ENCODE assay signal across 26 cellular contexts in the genomic region with DNA sequence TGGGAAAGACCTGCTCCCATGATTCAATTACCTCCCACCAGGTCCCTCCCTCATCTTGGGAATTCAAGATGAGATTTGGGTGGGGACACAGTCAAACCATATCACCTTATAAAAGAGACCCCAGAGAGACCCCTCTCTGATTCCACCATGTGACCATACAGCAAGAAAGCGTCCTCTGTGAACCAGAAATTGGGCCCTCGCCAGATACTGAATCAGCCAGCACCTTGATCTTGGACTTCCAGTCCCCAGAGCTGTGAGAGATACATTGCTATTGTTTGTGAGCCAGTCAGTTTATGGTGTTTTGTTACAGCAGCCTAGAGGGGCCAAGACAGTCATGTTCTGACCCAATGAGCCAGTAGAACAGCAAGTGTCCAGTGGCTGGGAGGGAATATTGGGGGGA.
"Had no signal": no experiment of that assay in that cellular context is flagged by ENCODE, and none has a peak within 500 bp of the region (broad histone marks: within the 10 kb centered on the region; RNA-seq: fewer than 3 reads in every experiment).

No MANE protein-coding gene starts in this region.

- H3K79me2 ChIP-seq: hepatocyte had no signal

- H3K36me3 ChIP-seq: colonic mucosa, esophagus squamous epithelium, gastrocnemius medialis, heart left ventricle, left lung, lower lobe of right lung had no signal

- ATAC-seq: effector memory CD8-positive, alpha-beta T cell; esophagus mucosa; gastrocnemius medialis; heart left ventricle; left cardiac atrium; left lung; left ventricle myocardium superior; lower lobe of right lung; mucosa of descending colon had no signal

- H3K27me3 ChIP-seq: colonic mucosa, esophagus squamous epithelium, gastrocnemius medialis, left lung had no signal

- DNase-seq: colonic mucosa; cortex of kidney; effector CD8-positive, alpha-beta T cell; effector memory CD8-positive, alpha-beta T cell; endodermal cell; erythroblast; esophagus squamous epithelium; foreskin fibroblast; foreskin melanocyte; gastrocnemius medialis; heart left ventricle; hypothalamus; immature natural killer cell; islet precursor cell; kidney; kidney glomerular epithelial cell; left cardiac atrium; left lung; left ventricle myocardium superior; lower lobe of right lung; mesenchymal stem cell; mucosa of descending colon; naive B cell had no signal

- H3K4me2 ChIP-seq: hepatocyte had no signal

- H2AFZ ChIP-seq: hepatocyte had no signal

- H3K4me3 ChIP-seq: colonic mucosa, esophagus squamous epithelium, gastrocnemius medialis, heart left ventricle, hepatocyte, left lung, lower lobe of right lung, mucosa of descending colon had no signal

- H3K27ac ChIP-seq: colonic mucosa, epithelial cell of prostate, esophagus squamous epithelium, gastrocnemius medialis, heart left ventricle, hepatocyte, left lung, lower lobe of right lung had no signal

- H3K9me3 ChIP-seq: colonic mucosa, gastrocnemius medialis, lower lobe of right lung, mucosa of descending colon had no signal

- H3K4me1 ChIP-seq: colonic mucosa, esophagus squamous epithelium, gastrocnemius medialis, heart left ventricle, left lung, lower lobe of right lung had no signal
